Comparison of ENCODE assay signal across 9 cellular contexts in the genomic region with DNA sequence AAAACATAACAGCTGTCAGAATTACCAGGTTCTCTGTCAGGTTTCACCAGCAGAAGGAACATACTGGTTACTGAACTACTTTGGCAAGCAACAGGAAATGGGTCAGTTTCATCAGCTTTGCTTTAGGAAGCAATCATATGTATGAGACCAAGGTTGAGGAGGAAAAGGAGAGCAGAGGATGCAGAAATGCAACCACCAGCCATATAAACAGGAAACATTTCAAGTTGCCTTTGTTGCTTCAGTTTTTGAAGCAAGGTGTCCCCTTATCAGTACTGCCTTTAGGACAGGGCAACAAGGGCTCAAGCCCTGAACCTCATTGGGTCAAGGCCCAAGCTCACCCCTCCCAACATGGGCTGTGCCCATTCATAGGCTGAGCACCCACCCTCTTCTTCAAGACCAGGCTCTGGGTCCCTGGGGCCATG. TPM values are rescaled to one million over a fixed set of nuclear protein-coding genes. Genes with fewer than 3 reads are reported as not detected.
DNase-seq lines count a peak whose midpoint lies in the region; ATAC-seq lines count a peak whose summit lies in the region.
"Had no signal": no experiment of that assay in that cellular context is flagged by ENCODE, and none has a peak within 500 bp of the region (broad histone marks: within the 10 kb centered on the region; RNA-seq: fewer than 3 reads in every experiment).

No MANE protein-coding gene starts in this region.

- H3K27ac ChIP-seq in thymus (ENCODE audit: low read depth): peak overlapping the region; percentile 93
- H3K27ac ChIP-seq: C4-2B had no signal

- peaks cover 78% of the 10 kb centered on the region for H3K4me1 Mint-ChIP-seq in activated T-cell treated with anti-CD3 and anti-CD28 coated beads, Interleukin-2, amount 50 U/mL, for 4 hours (ENCODE audit: low read depth)

- no peak for DNase-seq in activated T-cell treated with anti-CD3 and anti-CD28 coated beads, Interleukin-2, amount 50 U/mL, for 4 hours
- no peak for DNase-seq in activated T-cell treated with anti-CD3 and anti-CD28 coated beads, Interleukin-2, amount 50 U/mL, for 48 hours
- DNase-seq in activated naive CD4-positive, alpha-beta T cell treated with anti-CD3 and anti-CD28 coated beads, Interleukin-2, amount 50 U/mL, for 72 hours (ENCODE audit: low spot score in 2 of 2): no peak
- DNase-seq in left cardiac atrium: no peak
- no peak for DNase-seq in activated CD8-positive, alpha-beta memory T cell treated with anti-CD3 and anti-CD28 coated beads, Interleukin-2, amount 50 U/mL, for 48 hours
- DNase-seq in foreskin melanocyte: no peak

- H3K9me3 ChIP-seq in thymus (ENCODE audit: control insufficient read depth): no peaks in the 10 kb centered on the region

- no peaks in the 10 kb centered on the region for H3K27me3 Mint-ChIP-seq in activated T-cell treated with anti-CD3 and anti-CD28 coated beads, Interleukin-2, amount 50 U/mL, for 4 hours (ENCODE audit: low read depth)

- H3K4me3 Mint-ChIP-seq in activated T-cell treated with anti-CD3 and anti-CD28 coated beads, Interleukin-2, amount 50 U/mL, for 4 hours: peak overlapping the region; percentile 44

- peak overlapping the region; percentile 92 to 93 for H3K27ac Mint-ChIP-seq in activated naive CD4-positive, alpha-beta T cell treated with anti-CD3 and anti-CD28 coated beads, Interleukin-2, amount 50 U/mL, for 72 hours

- H3K4me1 ChIP-seq in thymus (ENCODE audit: control insufficient read depth, insufficient read depth, low read length): peaks cover 29% of the 10 kb centered on the region

- H3K36me3 ChIP-seq in thymus (ENCODE audit: control insufficient read depth, insufficient read depth): no peaks in the 10 kb centered on the region

- peak; percentile 44 to 54 for ATAC-seq in activated T-cell treated with anti-CD3 and anti-CD28 coated beads, Interleukin-2, amount 50 U/mL, for 4 hours
- ATAC-seq in HG03060 (IDR thresholded peaks at IDR 0.05; ENCODE audit: low read depth, unreplicated experiment) (peak; percentile 76), left cardiac atrium (no peak)
- ATAC-seq in activated naive CD4-positive, alpha-beta T cell treated with anti-CD3 and anti-CD28 coated beads, Interleukin-2, amount 50 U/mL, for 72 hours: peak; percentile 61 to 75

- H3K4me3 ChIP-seq in thymus (ENCODE audit: low read length): no peak overlapping the region

- intact Hi-C loops in left cardiac atrium (cut with DNase I): no loop called here

- H3K36me3 Mint-ChIP-seq in activated T-cell treated with anti-CD3 and anti-CD28 coated beads, Interleukin-2, amount 50 U/mL, for 4 hours (ENCODE audit: insufficient read depth): peaks cover 20% of the 10 kb centered on the region
- H3K36me3 Mint-ChIP-seq in activated naive CD4-positive, alpha-beta T cell treated with anti-CD3 and anti-CD28 coated beads, Interleukin-2, amount 50 U/mL, for 72 hours: peaks cover 0 to 30% of the 10 kb centered on the region in 2 donors

- H3K9me3 Mint-ChIP-seq in activated T-cell treated with anti-CD3 and anti-CD28 coated beads, Interleukin-2, amount 50 U/mL, for 4 hours: no peaks in the 10 kb centered on the region
- H3K9me3 Mint-ChIP-seq in activated naive CD4-positive, alpha-beta T cell treated with anti-CD3 and anti-CD28 coated beads, Interleukin-2, amount 50 U/mL, for 72 hours: no peaks in the 10 kb centered on the region

- H3K27me3 ChIP-seq in thymus (ENCODE audit: control insufficient read depth, insufficient read depth): no peaks in the 10 kb centered on the region

RNA-seq across cellular contexts. Expression of a gene that starts 10.2 kb away (rescaled TPM):
- total RNA-seq in activated T-cell treated with anti-CD3 and anti-CD28 coated beads, Interleukin-2, amount 50 U/mL, for 4 hours: 10 to 100 TPM; 20.3 to 26.8 (median 26.1) TPM
- total RNA-seq in activated naive CD4-positive, alpha-beta T cell treated with anti-CD3 and anti-CD28 coated beads, Interleukin-2, amount 50 U/mL, for 72 hours: 10 to 100 TPM; 12.8 to 20.9 TPM
- 5.8 TPM for polyA plus RNA-seq in thymus
- 100 to 1,000 TPM; 123 to 139 TPM for total RNA-seq in left cardiac atrium

Comparison
In these comparisons a context has a peak if more than half of its experiments do, and no peak if none do; other contexts are left out.
1. ATAC-seq: peak in activated T-cell treated with anti-CD3 and anti-CD28 coated beads, Interleukin-2, amount 50 U/mL, for 4 hours (2 of 2), HG03060 (single experiment) and activated naive CD4-positive, alpha-beta T cell treated with anti-CD3 and anti-CD28 coated beads, Interleukin-2, amount 50 U/mL, for 72 hours (2 of 2); none in left cardiac atrium (0 of 2).
2. RNA of a gene that starts 10.2 kb away (total RNA-seq): 123 to 139 TPM in left cardiac atrium; 20.3 to 26.8 TPM in activated T-cell treated with anti-CD3 and anti-CD28 coated beads, Interleukin-2, amount 50 U/mL, for 4 hours and 12.8 to 20.9 TPM in activated naive CD4-positive, alpha-beta T cell treated with anti-CD3 and anti-CD28 coated beads, Interleukin-2, amount 50 U/mL, for 72 hours; every median in the first group is over 4 times any median in the second.